20 cellular contexts compared by ENCODE assay signal in the genomic region with DNA sequence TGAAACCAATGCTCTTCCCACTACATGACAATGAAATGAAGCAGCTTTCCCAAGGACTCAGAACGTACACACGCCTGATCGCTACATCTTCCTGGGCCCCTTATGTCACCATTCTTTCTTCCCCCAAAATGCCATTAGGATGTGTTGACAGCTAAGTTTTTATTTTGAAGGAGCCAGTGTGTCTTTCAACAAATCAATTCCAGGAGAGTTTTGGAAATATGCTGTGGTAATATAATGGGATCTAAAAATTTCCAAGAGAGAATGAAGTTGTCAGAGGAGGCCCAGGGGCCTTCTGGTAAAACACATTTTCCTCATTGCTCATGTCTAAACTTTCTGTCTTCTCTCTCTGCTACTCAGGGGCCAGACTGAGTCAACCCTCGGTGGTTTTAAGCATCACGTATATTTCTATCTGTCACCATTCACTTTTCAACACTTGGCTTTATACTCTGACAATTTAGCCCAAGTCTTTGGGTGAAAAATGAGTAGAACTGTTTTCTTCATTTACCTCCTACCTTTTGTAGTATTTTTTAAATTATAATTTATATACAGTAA.
"Had no signal": no experiment of that assay in that cellular context is flagged by ENCODE, and none has a peak within 500 bp of the region (broad histone marks: within the 10 kb centered on the region; RNA-seq: fewer than 3 reads in every experiment).

No MANE protein-coding gene starts in this region.

- H3K4me1 ChIP-seq: ascending aorta had no signal

- H3K4me3 ChIP-seq: ascending aorta had no signal

- H3K27ac ChIP-seq: ascending aorta had no signal

- H3K27me3 ChIP-seq: ascending aorta had no signal

- H3K9me3 ChIP-seq: ascending aorta had no signal

- ATAC-seq: activated CD4-positive, CD25-positive, alpha-beta regulatory T cell treated with anti-CD3 and anti-CD28 coated beads, Interleukin-2, amount 50 U/mL, for 24 hours; activated CD8-positive, alpha-beta T cell treated with anti-CD3 and anti-CD28 coated beads, Interleukin-2, amount 10 ng/mL, durations not matched to agents 7 days and 5 days; T-helper 17 cell had no signal

- H3K36me3 ChIP-seq: ascending aorta had no signal

- DNase-seq: activated CD4-positive, alpha-beta T cell treated with anti-CD3 and anti-CD28 coated beads for 4 hours; activated CD8-positive, alpha-beta T cell treated with anti-CD3 and anti-CD28 coated beads, Interleukin-2, amount 10 ng/mL, durations not matched to agents 7 days and 5 days; activated effector memory CD4-positive, alpha-beta T cell treated with Interleukin-2 at 50 U/mL for 16 hours; activated naive CD4-positive, alpha-beta T cell; activated T-cell treated with anti-CD3 and anti-CD28 coated beads, Interleukin-2, amount 50 U/mL, for 24 hours; amniotic stem cell; MV-4-11; NCI-H1092 treated with DMSO at 0.1 percent for 48 hours; NCI-H1417 treated with DMSO at 0.1 percent for 48 hours; NCI-H1694; NCI-H2029 treated with DMSO at 0.1 percent for 48 hours; NCI-H345; NCI-H510A; NCI-H526 treated with DMSO at 0.1 percent for 48 hours; NCI-H82; SIG-M5; T-helper 17 cell; T-helper 9 cell had no signal
